ENCODE assay signal across 1 cellular context in genomic region chr22:27654536-27655445, GRCh38.
TF ChIP-seq lines count a peak whose summit lies in the region.

No MANE protein-coding gene starts in this region.

TF ChIP-seq in WTC11, 78 proteins besides CTCF, POLR2A, EP300 and RAD21 (continued from another document):
- TF ChIP-seq ARID4B (CRISPR knock-in tag; IDR thresholded peaks at IDR 0.05; ENCODE audit: borderline replicate concordance) (no peak), SMAD3 (CRISPR knock-in tag; IDR thresholded peaks at IDR 0.05; ENCODE audit: borderline replicate concordance) (no peak), ERG (CRISPR knock-in tag; IDR thresholded peaks at IDR 0.05) (no peak)
